Comparison of ENCODE assay signal across 14 cellular contexts in genomic region chr10:89633484-89633883, GRCh38. TPM values are rescaled to one million over a fixed set of nuclear protein-coding genes. Genes with fewer than 3 reads are reported as not detected.
DNase-seq lines count a peak whose midpoint lies in the region; ATAC-seq lines count a peak whose summit lies in the region.
"Had no signal": no experiment of that assay in that cellular context is flagged by ENCODE, and none has a peak within 500 bp of the region (broad histone marks: within the 10 kb centered on the region; RNA-seq: fewer than 3 reads in every experiment).

No MANE protein-coding gene starts in this region.

- peak; percentile 33 for ATAC-seq in activated CD4-positive, alpha-beta T cell treated with anti-CD3 and anti-CD28 coated beads for 36 hours
- peak; percentile 55 for ATAC-seq in stimulated activated effector memory CD8-positive, alpha-beta T cell treated with anti-CD3 and anti-CD28 coated beads, Interleukin-12 subunit alpha, Interleukin-12 subunit beta, amount 100 ng/mL, for 72 hours
- ATAC-seq: stimulated activated naive B cell treated with anti-CD40 and anti-IgM and Interleukin-4, amounts not matched to agents 10 μg/mL and 1 μg/mL and 100 μg/mL, for 72 hours had no signal

- no peak overlapping the region for H3K27ac Mint-ChIP-seq in activated CD4-positive, alpha-beta T cell treated with anti-CD3 and anti-CD28 coated beads for 36 hours
- no peak overlapping the region for H3K27ac Mint-ChIP-seq in activated CD4-positive, alpha-beta T cell treated with anti-CD3 and anti-CD28 coated beads, Interleukin-2, amount 10 ng/mL, durations not matched to agents 24 days and 14 days
- H3K27ac Mint-ChIP-seq in stimulated activated effector memory CD8-positive, alpha-beta T cell treated with anti-CD3 and anti-CD28 coated beads, Interleukin-12 subunit alpha, Interleukin-12 subunit beta, amount 100 ng/mL, for 72 hours = no peak overlapping the region
- H3K27ac Mint-ChIP-seq: stimulated activated naive B cell treated with anti-CD40 and anti-IgM and Interleukin-4, amounts not matched to agents 10 μg/mL and 1 μg/mL and 100 μg/mL, for 72 hours had no signal

- no peak overlapping the region for H3K9ac ChIP-seq in adipocyte (ENCODE audit: low read length)

- no peak overlapping the region for H3K4me3 ChIP-seq in adipocyte (ENCODE audit: low read length)
- H3K4me3 ChIP-seq: colonic mucosa had no signal

- no peaks in the 10 kb centered on the region for H3K9me3 ChIP-seq in adipocyte (ENCODE audit: control insufficient read depth, low read length)
- H3K9me3 ChIP-seq: colonic mucosa had no signal

- no peaks in the 10 kb centered on the region for H3K27me3 Mint-ChIP-seq in activated CD4-positive, alpha-beta T cell treated with anti-CD3 and anti-CD28 coated beads for 36 hours
- no peaks in the 10 kb centered on the region for H3K27me3 Mint-ChIP-seq in activated CD4-positive, alpha-beta T cell treated with anti-CD3 and anti-CD28 coated beads, Interleukin-2, amount 10 ng/mL, durations not matched to agents 24 days and 14 days
- H3K27me3 Mint-ChIP-seq: stimulated activated naive B cell treated with anti-CD40 and anti-IgM and Interleukin-4, amounts not matched to agents 10 μg/mL and 1 μg/mL and 100 μg/mL, for 72 hours had no signal

- no peaks in the 10 kb centered on the region for H3K4me1 Mint-ChIP-seq in activated CD4-positive, alpha-beta T cell treated with anti-CD3 and anti-CD28 coated beads for 36 hours
- no peaks in the 10 kb centered on the region for H3K4me1 Mint-ChIP-seq in activated CD4-positive, alpha-beta T cell treated with anti-CD3 and anti-CD28 coated beads, Interleukin-2, amount 10 ng/mL, durations not matched to agents 24 days and 14 days
- H3K4me1 Mint-ChIP-seq in stimulated activated effector memory CD8-positive, alpha-beta T cell treated with anti-CD3 and anti-CD28 coated beads, Interleukin-12 subunit alpha, Interleukin-12 subunit beta, amount 100 ng/mL, for 72 hours = no peaks in the 10 kb centered on the region
- H3K4me1 Mint-ChIP-seq: stimulated activated naive B cell treated with anti-CD40 and anti-IgM and Interleukin-4, amounts not matched to agents 10 μg/mL and 1 μg/mL and 100 μg/mL, for 72 hours had no signal

- DNase-seq in activated CD4-positive, alpha-beta T cell treated with anti-CD3 and anti-CD28 coated beads for 36 hours = no peak
- no peak for DNase-seq in activated CD4-positive, alpha-beta T cell treated with anti-CD3 and anti-CD28 coated beads, Interleukin-2, amount 10 ng/mL, durations not matched to agents 24 days and 14 days
- DNase-seq in adipocyte (ENCODE audit: low read depth) (peak; percentile 86), glomerular visceral epithelial cell (ENCODE audit: extremely low spot score) (peak; percentile 52), NCI-H2081 treated with DMSO at 0.1 percent for 48 hours (lab: John Stamatoyannopoulos, UW) (no peak), NCI-H526 (lab: John Stamatoyannopoulos, UW) (no peak), NCI-H446 (lab: John Stamatoyannopoulos, UW) (no peak)
- DNase-seq in stimulated activated effector memory CD8-positive, alpha-beta T cell treated with anti-CD3 and anti-CD28 coated beads, Interleukin-12 subunit alpha, Interleukin-12 subunit beta, amount 100 ng/mL, for 72 hours (ENCODE audit: low spot score in 2 of 2) = no peak
- DNase-seq: activated CD4-positive, CD25-positive, alpha-beta regulatory T cell; AML-193; colonic mucosa; GOT3; NCI-H345; stimulated activated naive B cell treated with anti-CD40 and anti-IgM and Interleukin-4, amounts not matched to agents 10 μg/mL and 1 μg/mL and 100 μg/mL, for 72 hours had no signal

- POLR2A ChIA-PET in activated CD4-positive, alpha-beta T cell treated with anti-CD3 and anti-CD28 coated beads for 36 hours (lab: Charles Lee) = no interaction called here

- CTCF ChIA-PET in activated CD4-positive, alpha-beta T cell treated with anti-CD3 and anti-CD28 coated beads for 36 hours (lab: Charles Lee) = no interaction called here

- no peaks in the 10 kb centered on the region for H3K9me3 Mint-ChIP-seq in activated CD4-positive, alpha-beta T cell treated with anti-CD3 and anti-CD28 coated beads for 36 hours (ENCODE audit: low read depth)
- no peaks in the 10 kb centered on the region for H3K9me3 Mint-ChIP-seq in activated CD4-positive, alpha-beta T cell treated with anti-CD3 and anti-CD28 coated beads, Interleukin-2, amount 10 ng/mL, durations not matched to agents 24 days and 14 days
- no peaks in the 10 kb centered on the region for H3K9me3 Mint-ChIP-seq in stimulated activated effector memory CD8-positive, alpha-beta T cell treated with anti-CD3 and anti-CD28 coated beads, Interleukin-12 subunit alpha, Interleukin-12 subunit beta, amount 100 ng/mL, for 72 hours
- H3K9me3 Mint-ChIP-seq: stimulated activated naive B cell treated with anti-CD40 and anti-IgM and Interleukin-4, amounts not matched to agents 10 μg/mL and 1 μg/mL and 100 μg/mL, for 72 hours had no signal

- H3K36me3 ChIP-seq in adipocyte (ENCODE audit: control insufficient read depth, insufficient read depth, low read length, severe bottlenecking) = peaks cover 12% of the 10 kb centered on the region
- H3K36me3 ChIP-seq: colonic mucosa had no signal

- intact Hi-C loops in activated CD4-positive, alpha-beta T cell treated with anti-CD3 and anti-CD28 coated beads for 36 hours (cut with DNase I, micrococcal nuclease) = no loop called here
- intact Hi-C loops in activated CD4-positive, alpha-beta T cell treated with anti-CD3 and anti-CD28 coated beads, Interleukin-2, amount 10 ng/mL, durations not matched to agents 24 days and 14 days (cut with micrococcal nuclease) = no loop called here

- no peaks in the 10 kb centered on the region for H3K27me3 ChIP-seq in adipocyte (replicated peaks; ENCODE audit: control insufficient read depth, insufficient read depth, low read length)
- H3K27me3 ChIP-seq: colonic mucosa had no signal

- H3K4me1 ChIP-seq in adipocyte (ENCODE audit: control insufficient read depth, insufficient read depth, low read length) = peaks cover 27% of the 10 kb centered on the region
- H3K4me1 ChIP-seq: colonic mucosa had no signal

- H3K36me3 Mint-ChIP-seq in activated CD4-positive, alpha-beta T cell treated with anti-CD3 and anti-CD28 coated beads for 36 hours (ENCODE audit: low read depth) = no peaks in the 10 kb centered on the region
- peaks cover 4% of the 10 kb centered on the region for H3K36me3 Mint-ChIP-seq in activated CD4-positive, alpha-beta T cell treated with anti-CD3 and anti-CD28 coated beads, Interleukin-2, amount 10 ng/mL, durations not matched to agents 24 days and 14 days (ENCODE audit: low read depth)
- H3K36me3 Mint-ChIP-seq in stimulated activated effector memory CD8-positive, alpha-beta T cell treated with anti-CD3 and anti-CD28 coated beads, Interleukin-12 subunit alpha, Interleukin-12 subunit beta, amount 100 ng/mL, for 72 hours = no peaks in the 10 kb centered on the region

- no peak overlapping the region for H3K4me3 Mint-ChIP-seq in activated CD4-positive, alpha-beta T cell treated with anti-CD3 and anti-CD28 coated beads for 36 hours
- H3K4me3 Mint-ChIP-seq in activated CD4-positive, alpha-beta T cell treated with anti-CD3 and anti-CD28 coated beads, Interleukin-2, amount 10 ng/mL, durations not matched to agents 24 days and 14 days = no peak overlapping the region
- no peak overlapping the region for H3K4me3 Mint-ChIP-seq in stimulated activated effector memory CD8-positive, alpha-beta T cell treated with anti-CD3 and anti-CD28 coated beads, Interleukin-12 subunit alpha, Interleukin-12 subunit beta, amount 100 ng/mL, for 72 hours
- H3K4me3 Mint-ChIP-seq: stimulated activated naive B cell treated with anti-CD40 and anti-IgM and Interleukin-4, amounts not matched to agents 10 μg/mL and 1 μg/mL and 100 μg/mL, for 72 hours had no signal

RNA-seq across cellular contexts. Expression of gene PANK1, which starts 11.6 kb away (rescaled TPM):
- 1 to 10 TPM; 3.2 to 4.0 TPM for total RNA-seq in activated CD4-positive, alpha-beta T cell treated with anti-CD3 and anti-CD28 coated beads for 36 hours
- 4.8 and 4.9 TPM in 2 replicates for total RNA-seq in activated CD4-positive, alpha-beta T cell treated with anti-CD3 and anti-CD28 coated beads, Interleukin-2, amount 10 ng/mL, durations not matched to agents 24 days and 14 days

Comparison
In these comparisons a context has a peak if more than half of its experiments do, and no peak if none do; other contexts are left out.
1. DNase-seq: peak in adipocyte (single experiment) and glomerular visceral epithelial cell (single experiment); none in activated CD4-positive, alpha-beta T cell treated with anti-CD3 and anti-CD28 coated beads for 36 hours (single experiment), activated CD4-positive, alpha-beta T cell treated with anti-CD3 and anti-CD28 coated beads, Interleukin-2, amount 10 ng/mL, durations not matched to agents 24 days and 14 days (single experiment), stimulated activated effector memory CD8-positive, alpha-beta T cell treated with anti-CD3 and anti-CD28 coated beads, Interleukin-12 subunit alpha, Interleukin-12 subunit beta, amount 100 ng/mL, for 72 hours (0 of 2), NCI-H2081 treated with DMSO at 0.1 percent for 48 hours (single experiment), NCI-H526 (0 of 2) and NCI-H446 (0 of 2).